Comparison of ENCODE assay signal across 23 cellular contexts in genomic region chr14:96160913-96161310, GRCh38. TPM values are rescaled to one million over a fixed set of nuclear protein-coding genes. Genes with fewer than 3 reads are reported as not detected.
DNase-seq lines count a peak whose midpoint lies in the region; ATAC-seq and TF ChIP-seq lines count a peak whose summit lies in the region.
"Had no signal": no experiment of that assay in that cellular context is flagged by ENCODE, and none has a peak within 500 bp of the region (broad histone marks: within the 10 kb centered on the region; RNA-seq: fewer than 3 reads in every experiment).

No MANE protein-coding gene starts in this region.

- H3K9me3 Mint-ChIP-seq in natural killer cell treated with Interleukin-12 subunit alpha and Interleukin-12 subunit beta and Interleukin-15 and Interleukin-18, amount 100 ng/mL, for 72 hours, result no peaks in the 10 kb centered on the region
- H3K9me3 Mint-ChIP-seq in natural killer cell, result no peaks in the 10 kb centered on the region
- no peaks in the 10 kb centered on the region for H3K9me3 Mint-ChIP-seq in stimulated activated effector memory CD8-positive, alpha-beta T cell treated with anti-CD3 and anti-CD28 coated beads, Interleukin-12 subunit alpha, Interleukin-12 subunit beta, amount 100 ng/mL, for 72 hours
- H3K9me3 Mint-ChIP-seq: CD8-positive, alpha-beta T cell had no signal

- H4K20me1 ChIP-seq in hepatocyte (ENCODE audit: insufficient read depth, poor library complexity, severe bottlenecking), result no peaks in the 10 kb centered on the region
- H4K20me1 ChIP-seq: BLaER1 treated with 17β-estradiol and CSF1 and Interleukin-3, amounts not matched to agents 10 nM and 100 nM had no signal

- H3K79me2 ChIP-seq in hepatocyte, result no peaks in the 10 kb centered on the region

- TF ChIP-seq CTCF in natural killer cell (IDR thresholded peaks at IDR 0.05), result no peak
- TF ChIP-seq CTCF in hepatocyte (IDR thresholded peaks at IDR 0.05; ENCODE audit: poor library complexity), result no peak
- TF ChIP-seq CTCF in vagina (IDR thresholded peaks at IDR 0.05), result no peak

- intact Hi-C loops in natural killer cell (cut with micrococcal nuclease), result no loop called here
- intact Hi-C loops in vagina (cut with DNase I), result no loop called here

- no peak overlapping the region for H3K27ac Mint-ChIP-seq in natural killer cell treated with Interleukin-12 subunit alpha and Interleukin-12 subunit beta and Interleukin-15 and Interleukin-18, amount 100 ng/mL, for 72 hours
- no peak overlapping the region for H3K27ac Mint-ChIP-seq in natural killer cell
- H3K27ac Mint-ChIP-seq in stimulated activated effector memory CD8-positive, alpha-beta T cell treated with anti-CD3 and anti-CD28 coated beads, Interleukin-12 subunit alpha, Interleukin-12 subunit beta, amount 100 ng/mL, for 72 hours, result no peak overlapping the region
- H3K27ac Mint-ChIP-seq: CD8-positive, alpha-beta T cell had no signal

- no peak for TF ChIP-seq POLR2A in vagina (IDR thresholded peaks at IDR 0.05)

- no peak overlapping the region for H3K4me3 Mint-ChIP-seq in natural killer cell treated with Interleukin-12 subunit alpha and Interleukin-12 subunit beta and Interleukin-15 and Interleukin-18, amount 100 ng/mL, for 72 hours
- no peak overlapping the region for H3K4me3 Mint-ChIP-seq in natural killer cell
- H3K4me3 Mint-ChIP-seq in stimulated activated effector memory CD8-positive, alpha-beta T cell treated with anti-CD3 and anti-CD28 coated beads, Interleukin-12 subunit alpha, Interleukin-12 subunit beta, amount 100 ng/mL, for 72 hours, result no peak overlapping the region
- H3K4me3 Mint-ChIP-seq: CD8-positive, alpha-beta T cell had no signal

- H3K4me1 Mint-ChIP-seq in natural killer cell treated with Interleukin-12 subunit alpha and Interleukin-12 subunit beta and Interleukin-15 and Interleukin-18, amount 100 ng/mL, for 72 hours (ENCODE audit: low read depth in 2 of 2), result no peaks in the 10 kb centered on the region
- no peaks in the 10 kb centered on the region for H3K4me1 Mint-ChIP-seq in natural killer cell
- no peaks in the 10 kb centered on the region for H3K4me1 Mint-ChIP-seq in stimulated activated effector memory CD8-positive, alpha-beta T cell treated with anti-CD3 and anti-CD28 coated beads, Interleukin-12 subunit alpha, Interleukin-12 subunit beta, amount 100 ng/mL, for 72 hours

- H3K36me3 ChIP-seq in hepatocyte (replicated peaks; ENCODE audit: insufficient read depth, low read depth) (no peaks in the 10 kb centered on the region), vagina (no peaks in the 10 kb centered on the region)
- H3K36me3 ChIP-seq: BLaER1 treated with 17β-estradiol and CSF1 and Interleukin-3, amounts not matched to agents 10 nM and 100 nM; HAP-1 had no signal

- H3K4me1 ChIP-seq in hepatocyte (ENCODE audit: insufficient read depth) (no peaks in the 10 kb centered on the region), vagina (peaks cover 5% of the 10 kb centered on the region)
- H3K4me1 ChIP-seq: HAP-1 had no signal

- H3K27me3 Mint-ChIP-seq in natural killer cell treated with Interleukin-12 subunit alpha and Interleukin-12 subunit beta and Interleukin-15 and Interleukin-18, amount 100 ng/mL, for 72 hours, result peaks cover 5 to 26% of the 10 kb centered on the region in 2 donors
- H3K27me3 Mint-ChIP-seq in natural killer cell (ENCODE audit: low read depth in 2 of 2), result peaks cover 0 to 9% of the 10 kb centered on the region in 2 donors

- WGBS in hepatocyte (ENCODE audit: low lambda C conversion rate, missing lambda C conversion rate), result 95% methylated on average over 4 of the region's 4 CpGs

- H3K36me3 Mint-ChIP-seq in natural killer cell treated with Interleukin-12 subunit alpha and Interleukin-12 subunit beta and Interleukin-15 and Interleukin-18, amount 100 ng/mL, for 72 hours, result no peaks in the 10 kb centered on the region
- H3K36me3 Mint-ChIP-seq in natural killer cell, result no peaks in the 10 kb centered on the region
- H3K36me3 Mint-ChIP-seq in stimulated activated effector memory CD8-positive, alpha-beta T cell treated with anti-CD3 and anti-CD28 coated beads, Interleukin-12 subunit alpha, Interleukin-12 subunit beta, amount 100 ng/mL, for 72 hours, result no peaks in the 10 kb centered on the region
- H3K36me3 Mint-ChIP-seq: CD8-positive, alpha-beta T cell had no signal

- no peaks in the 10 kb centered on the region for H3K9me2 ChIP-seq in hepatocyte (replicated peaks; ENCODE audit: insufficient read depth)

- DNase-seq in natural killer cell treated with Interleukin-12 subunit alpha and Interleukin-12 subunit beta and Interleukin-15 and Interleukin-18, amount 100 ng/mL, for 72 hours (ENCODE audit: low spot score), result no peak
- DNase-seq in natural killer cell (no peak), hepatocyte (ENCODE audit: low spot score) (no peak), vagina (ENCODE audit: extremely low spot score in 2 of 2) (peak in 1 of 2 donors; percentile 82), SHP77 (lab: John Stamatoyannopoulos, UW) (no peak), SW480 (ENCODE audit: low spot score) (no peak)
- no peak for DNase-seq in stimulated activated effector memory CD8-positive, alpha-beta T cell treated with anti-CD3 and anti-CD28 coated beads, Interleukin-12 subunit alpha, Interleukin-12 subunit beta, amount 100 ng/mL, for 72 hours (ENCODE audit: low spot score in 2 of 2)
- DNase-seq: Calu3, DMS53, EL, NCI-H1105, NCI-H1694 treated with DMSO at 0.1 percent for 48 hours, NCI-H2227 treated with DMSO at 0.1 percent for 48 hours, NCI-H510A treated with DMSO at 0.1 percent for 48 hours, NCI-H774, RPMI8226, SIG-M5 had no signal

- H3K4me3 ChIP-seq in hepatocyte (no peak overlapping the region), vagina (no peak overlapping the region)
- H3K4me3 ChIP-seq: BLaER1 treated with 17β-estradiol and CSF1 and Interleukin-3, amounts not matched to agents 10 nM and 100 nM; GM12878; HAP-1; K562 had no signal

- H3K9me3 ChIP-seq in hepatocyte (ENCODE audit: low read depth), result no peaks in the 10 kb centered on the region
- H3K9me3 ChIP-seq in vagina, result no peaks in the 10 kb centered on the region
- H3K9me3 ChIP-seq: BLaER1 treated with 17β-estradiol and CSF1 and Interleukin-3, amounts not matched to agents 10 nM and 100 nM; HAP-1 had no signal

- no peak overlapping the region for H2AFZ ChIP-seq in hepatocyte

- H3K27ac ChIP-seq in hepatocyte (peak overlapping the region; percentile 24), vagina (peak overlapping the region; percentile 62)
- H3K27ac ChIP-seq: BLaER1 treated with 17β-estradiol and CSF1 and Interleukin-3, amounts not matched to agents 10 nM and 100 nM had no signal

- H3K27me3 ChIP-seq in hepatocyte (no peaks in the 10 kb centered on the region), vagina (no peaks in the 10 kb centered on the region)
- H3K27me3 ChIP-seq: BLaER1 treated with 17β-estradiol and CSF1 and Interleukin-3, amounts not matched to agents 10 nM and 100 nM had no signal

- no peak overlapping the region for H3K4me2 ChIP-seq in hepatocyte

- ATAC-seq in natural killer cell treated with Interleukin-12 subunit alpha and Interleukin-12 subunit beta and Interleukin-15 and Interleukin-18, amount 100 ng/mL, for 72 hours, result peak; percentile 3 to 14
- ATAC-seq in natural killer cell, result no peak
- ATAC-seq in stimulated activated effector memory CD8-positive, alpha-beta T cell treated with anti-CD3 and anti-CD28 coated beads, Interleukin-12 subunit alpha, Interleukin-12 subunit beta, amount 100 ng/mL, for 72 hours, result peak; percentile 12
- no peak for ATAC-seq in HG03469 (IDR thresholded peaks at IDR 0.05; ENCODE audit: unreplicated experiment)
- ATAC-seq: CD8-positive, alpha-beta T cell; GM12878; K562 had no signal

RNA-seq across cellular contexts. Expression of gene BDKRB2, which starts 43.7 kb away (rescaled TPM):
- not detected for total RNA-seq in natural killer cell treated with Interleukin-12 subunit alpha and Interleukin-12 subunit beta and Interleukin-15 and Interleukin-18, amount 100 ng/mL, for 72 hours
- total RNA-seq in natural killer cell (not detected), hepatocyte (4.7 and 5.9 TPM in 2 replicates), vagina (23.3 TPM)
- polyA plus RNA-seq in hepatocyte, result 4.4 and 5.2 TPM in 2 replicates
- total RNA-seq: CD8-positive, alpha-beta T cell; GM12878 had no signal
- polyA plus RNA-seq: K562 had no signal

Comparison
In these comparisons a context has a peak if more than half of its experiments do, and no peak if none do; other contexts are left out.
1. ATAC-seq: peak in natural killer cell treated with Interleukin-12 subunit alpha and Interleukin-12 subunit beta and Interleukin-15 and Interleukin-18, amount 100 ng/mL, for 72 hours (2 of 2) and stimulated activated effector memory CD8-positive, alpha-beta T cell treated with anti-CD3 and anti-CD28 coated beads, Interleukin-12 subunit alpha, Interleukin-12 subunit beta, amount 100 ng/mL, for 72 hours (single experiment); none in natural killer cell (0 of 3) and HG03469 (single experiment).